28 cellular contexts compared by ENCODE assay signal in genomic region chr1:110216116-110216515, GRCh38.
"Had no signal": no experiment of that assay in that cellular context is flagged by ENCODE, and none has a peak within 500 bp of the region (broad histone marks: within the 10 kb centered on the region; RNA-seq: fewer than 3 reads in every experiment).

No MANE protein-coding gene starts in this region.

- H3K36me3 ChIP-seq: adrenal gland, left lung, ovary, prostate gland, vagina had no signal

- H3K27ac Mint-ChIP-seq: activated CD4-positive, alpha-beta T cell treated with anti-CD3 and anti-CD28 coated beads, Interleukin-2, amount 10 ng/mL, durations not matched to agents 7 days and 5 days; activated naive CD8-positive, alpha-beta T cell treated with anti-CD3 and anti-CD28 coated beads for 36 hours; natural killer cell treated with Interleukin-12 subunit alpha and Interleukin-12 subunit beta and Interleukin-15 and Interleukin-18, amount 100 ng/mL, for 72 hours had no signal

- H3K4me3 ChIP-seq: adrenal gland, body of pancreas, coronary artery, left lung, lung, mucosa of descending colon, ovary, prostate gland, skin epidermis, upper lobe of left lung, vagina had no signal

- H3K27me3 ChIP-seq: adrenal gland, body of pancreas, ovary, vagina had no signal

- H3K36me3 Mint-ChIP-seq: natural killer cell treated with Interleukin-12 subunit alpha and Interleukin-12 subunit beta and Interleukin-15 and Interleukin-18, amount 100 ng/mL, for 72 hours had no signal

- ATAC-seq: activated CD4-positive, CD25-positive, alpha-beta regulatory T cell treated with anti-CD3 and anti-CD28 coated beads, Interleukin-2, amount 50 U/mL, for 24 hours; body of pancreas; left lung; mucosa of descending colon; sciatic nerve had no signal

- H3K9me3 Mint-ChIP-seq: activated CD4-positive, alpha-beta T cell treated with anti-CD3 and anti-CD28 coated beads, Interleukin-2, amount 10 ng/mL, durations not matched to agents 7 days and 5 days; activated naive CD8-positive, alpha-beta T cell treated with anti-CD3 and anti-CD28 coated beads for 36 hours; natural killer cell treated with Interleukin-12 subunit alpha and Interleukin-12 subunit beta and Interleukin-15 and Interleukin-18, amount 100 ng/mL, for 72 hours; stimulated activated memory B cell treated with anti-CD40 and anti-IgM and Interleukin-4, amounts not matched to agents 10 μg/mL and 1 μg/mL and 100 μg/mL, for 72 hours; stimulated activated naive CD8-positive, alpha-beta T cell treated with anti-CD3 and anti-CD28 coated beads, Interleukin-15, amount 100 ng/mL, for 72 hours had no signal

- H3K27me3 Mint-ChIP-seq: activated naive CD8-positive, alpha-beta T cell treated with anti-CD3 and anti-CD28 coated beads for 36 hours; stimulated activated memory B cell treated with anti-CD40 and anti-IgM and Interleukin-4, amounts not matched to agents 10 μg/mL and 1 μg/mL and 100 μg/mL, for 72 hours; stimulated activated naive CD8-positive, alpha-beta T cell treated with anti-CD3 and anti-CD28 coated beads, Interleukin-15, amount 100 ng/mL, for 72 hours had no signal

- H3K4me3 Mint-ChIP-seq: activated CD4-positive, alpha-beta T cell treated with anti-CD3 and anti-CD28 coated beads, Interleukin-2, amount 10 ng/mL, durations not matched to agents 7 days and 5 days; activated naive CD8-positive, alpha-beta T cell treated with anti-CD3 and anti-CD28 coated beads for 36 hours; natural killer cell treated with Interleukin-12 subunit alpha and Interleukin-12 subunit beta and Interleukin-15 and Interleukin-18, amount 100 ng/mL, for 72 hours; stimulated activated memory B cell treated with anti-CD40 and anti-IgM and Interleukin-4, amounts not matched to agents 10 μg/mL and 1 μg/mL and 100 μg/mL, for 72 hours had no signal

- DNase-seq: activated CD4-positive, alpha-beta T cell treated with anti-CD3 and anti-CD28 coated beads, Interleukin-2, amount 10 ng/mL, durations not matched to agents 7 days and 5 days; activated naive CD4-positive, alpha-beta T cell; activated naive CD8-positive, alpha-beta T cell treated with anti-CD3 and anti-CD28 coated beads for 36 hours; adrenal gland; aorta; body of pancreas; dorsolateral prefrontal cortex; effector memory CD4-positive, alpha-beta T cell; kidney glomerular epithelial cell; left lung; mucosa of descending colon; ovary; retina; stimulated activated CD4-positive, alpha-beta T cell treated with anti-CD3 and anti-CD28 coated beads, Interleukin-4, amount 100 ng/mL, for 24 hours; substantia nigra; T-helper 9 cell; upper lobe of left lung; WERI-Rb-1 had no signal

- H3K4me1 ChIP-seq: prostate gland had no signal

- H3K9me3 ChIP-seq: adrenal gland, body of pancreas, left lung, mucosa of descending colon, ovary, prostate gland, upper lobe of left lung, vagina had no signal

- H3K27ac ChIP-seq: coronary artery, left lung, ovary, prostate gland, skin epidermis, upper lobe of left lung, vagina, WERI-Rb-1 had no signal
